In genomic region chr1:247078315-247079140, GRCh38 we compare ENCODE assay signal across 1 cellular context.
TF ChIP-seq lines count a peak whose summit lies in the region.

TSS of gene ZNF670 (minus strand) at chr1:247078811. CDS start at chr1:247078596, 215 bp downstream.

TF ChIP-seq in K562, 482 proteins besides CTCF, POLR2A, EP300 and RAD21 (continued from another document and continues in another):
- TF ChIP-seq GATAD2A (IDR thresholded peaks at IDR 0.05) (peak; percentile 63; the same call in 1 of the 2 replicates), ZSCAN29 (IDR thresholded peaks at IDR 0.05) (peak; percentile 89; the same call in 1 of the 2 replicates), FOS (IDR thresholded peaks at IDR 0.05; ENCODE audit: extremely low read depth, insufficient read length) (peak; percentile 19), POLR2B (IDR thresholded peaks at IDR 0.05; ENCODE audit: low read depth, partially characterized antibody) (peak; percentile 87), ZNF589 (CRISPR knock-in tag; IDR thresholded peaks at IDR 0.05; ENCODE audit: low read depth) (no peak), ZNF699 (CRISPR knock-in tag; IDR thresholded peaks at IDR 0.05; ENCODE audit: insufficient replicate concordance) (no peak), THRB (CRISPR knock-in tag; conservative IDR thresholded peaks at IDR 0.05) (no peak), ZBED1 (IDR thresholded peaks at IDR 0.05) (peak; percentile 34; the same call in 1 of the 2 replicates), AFF4 (CRISPR knock-in tag; IDR thresholded peaks at IDR 0.05) (peak; percentile 86; the same call in 1 of the 2 replicates), POLR2H (tag; IDR thresholded peaks at IDR 0.05; ENCODE audit: low read depth) (peak; percentile 86), HMG20B (CRISPR knock-in tag; IDR thresholded peaks at IDR 0.05) (no peak), MNT (conservative IDR thresholded peaks at IDR 0.05) (peak; percentile 38 to 66; a peak in 3 of 4 replicates), MBD2 (IDR thresholded peaks at IDR 0.05; ENCODE audit: borderline replicate concordance, low read depth) (peak; percentile 78), PTTG1 (tag; IDR thresholded peaks at IDR 0.05; ENCODE audit: low read depth) (no peak), OTX1 (CRISPR knock-in tag; IDR thresholded peaks at IDR 0.05) (0 out of 2 replicates have a peak, but pooled peaks have one; percentile 31), ZFP36 (IDR thresholded peaks at IDR 0.05; ENCODE audit: low read depth, low read length, partially characterized antibody) (no peak), ZKSCAN1 (IDR thresholded peaks at IDR 0.05; ENCODE audit: low read depth, low read length) (peak; percentile 60; the same call in 1 of the 2 replicates), CHAMP1 (IDR thresholded peaks at IDR 0.05) (peak; percentile 78), TAF7 (tag; IDR thresholded peaks at IDR 0.05) (peak; percentile 83), GABPB1 (CRISPR knock-in tag; IDR thresholded peaks at IDR 0.05) (peak; percentile 93), TEAD1 (CRISPR knock-in tag; IDR thresholded peaks at IDR 0.05) (peak in 1 of 2 experiments; percentile 27; a peak in 1 of 4 replicates), ZBTB9 (CRISPR knock-in tag; IDR thresholded peaks at IDR 0.05) (0 out of 2 replicates have a peak, but pooled peaks have one; percentile 43), SFPQ (IDR thresholded peaks at IDR 0.05; ENCODE audit: low read depth, low read length) (no peak), YBX1 (IDR thresholded peaks at IDR 0.05) (no peak), FOXA1 (IDR thresholded peaks at IDR 0.05; ENCODE audit: borderline replicate concordance) (no peak), HBP1 (CRISPR knock-in tag; IDR thresholded peaks at IDR 0.05) (no peak), UBTF (IDR thresholded peaks at IDR 0.05; ENCODE audit: borderline replicate concordance in 1 of 2, low read depth in 2 of 2, low read length in 2 of 2) (peak; percentile 46 to 62; a peak in 3 of 4 replicates), NFATC3 (IDR thresholded peaks at IDR 0.05) (peak; percentile 100), DMBX1 (CRISPR knock-in tag; IDR thresholded peaks at IDR 0.05; ENCODE audit: borderline replicate concordance) (no peak), PCBP1 (IDR thresholded peaks at IDR 0.05; ENCODE audit: low read depth, low read length, poor library complexity, severe bottlenecking) (peak; percentile 63), ZSCAN32 (CRISPR knock-in tag; IDR thresholded peaks at IDR 0.05) (no peak), FOSL1 (tag; conservative IDR thresholded peaks at IDR 0.05) (no peak), NFE2 (IDR thresholded peaks at IDR 0.05; ENCODE audit: low read depth) (0 out of 2 replicates have a peak, but pooled peaks have one; percentile 4), SAP30 (IDR thresholded peaks at IDR 0.05; ENCODE audit: borderline replicate concordance, insufficient read depth, low read depth, low read length, poor library complexity, severe bottlenecking) (peak; percentile 77), ZNF639 (CRISPR knock-in tag; conservative IDR thresholded peaks at IDR 0.05 in 1 of 2, IDR thresholded peaks at IDR 0.05 in 1 of 2) (0 out of 4 replicates have a peak, but pooled peaks of 1 of the 2 experiments have one; percentile 34), TRIM24 (IDR thresholded peaks at IDR 0.05) (peak in 1 of 2 experiments; percentile 85; a peak in 2 of 4 replicates), SMARCA4 (IDR thresholded peaks at IDR 0.05) (no peak), NKRF (IDR thresholded peaks at IDR 0.05; ENCODE audit: borderline replicate concordance) (peak; percentile 79; the same call in 1 of the 2 replicates), ZNF507 (tag; conservative IDR thresholded peaks at IDR 0.05) (no peak), NBN (IDR thresholded peaks at IDR 0.05; ENCODE audit: low read depth) (0 out of 2 replicates have a peak, but pooled peaks have one; percentile 40)
